Comparison of ENCODE assay signal across 3 cellular contexts in the genomic region with DNA sequence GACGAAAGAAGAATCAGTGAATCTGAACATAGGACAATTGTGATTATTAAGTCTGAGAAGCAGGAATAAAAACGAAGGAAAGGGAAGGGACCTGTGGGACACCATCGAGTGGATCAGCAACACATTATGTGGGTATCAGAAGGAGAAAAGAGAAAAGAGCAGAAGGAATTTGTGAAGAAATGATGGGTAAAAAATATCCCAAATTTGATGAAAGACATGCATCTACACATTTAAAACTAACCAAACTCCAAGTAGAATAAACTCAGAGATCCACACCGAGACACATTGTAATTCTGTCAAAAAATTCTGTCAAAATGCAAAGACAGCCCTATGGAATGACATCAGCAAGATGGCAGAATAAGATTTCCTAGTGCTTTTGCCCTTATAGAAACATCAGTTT.
"Had no signal": no experiment of that assay in that cellular context is flagged by ENCODE, and none has a peak within 500 bp of the region (broad histone marks: within the 10 kb centered on the region; RNA-seq: fewer than 3 reads in every experiment).

No MANE protein-coding gene starts in this region.

- ATAC-seq: GM12878 had no signal

- DNase-seq: GDM1, GF-D8 had no signal

- H3K4me3 ChIP-seq: GM12878 had no signal
